Comparison of ENCODE assay signal across 19 cellular contexts in genomic region chr22:38965614-38966378, GRCh38. TPM values are rescaled to one million over a fixed set of nuclear protein-coding genes. Genes with fewer than 3 reads are reported as not detected.
DNase-seq lines count a peak whose midpoint lies in the region; ATAC-seq and TF ChIP-seq lines count a peak whose summit lies in the region.
"Had no signal": no experiment of that assay in that cellular context is flagged by ENCODE, and none has a peak within 500 bp of the region (broad histone marks: within the 10 kb centered on the region; RNA-seq: fewer than 3 reads in every experiment).

No MANE protein-coding gene starts in this region.

- peaks cover 16% of the 10 kb centered on the region for H3K27me3 Mint-ChIP-seq in progenitor cell of endocrine pancreas
- peaks cover 12 to 20% of the 10 kb centered on the region in 2 donors for H3K27me3 Mint-ChIP-seq in stimulated activated naive B cell treated with anti-CD40 and anti-IgM and Interleukin-4, amounts not matched to agents 10 μg/mL and 1 μg/mL and 100 μg/mL, for 72 hours

- CTCF ChIA-PET in HEK293 (lab: Yijun Ruan, JAX) = interaction anchor here (1.2 kb wide), 1 partner anchor 96 kb away, joined by 6 read pairs; no protein-coding TSS in a partner anchor

- H3K9ac ChIP-seq in BLaER1 treated with 17β-estradiol and CSF1 and Interleukin-3, amounts not matched to agents 10 nM and 100 nM = peak overlapping the region in 1 of 11 experiments; percentile 8; a peak in 2 of 22 replicates

- H3K4me3 Mint-ChIP-seq in progenitor cell of endocrine pancreas (ENCODE audit: low read depth) = no peak overlapping the region
- H3K4me3 Mint-ChIP-seq in stimulated activated naive B cell treated with anti-CD40 and anti-IgM and Interleukin-4, amounts not matched to agents 10 μg/mL and 1 μg/mL and 100 μg/mL, for 72 hours = no peak overlapping the region

- H3K4me2 ChIP-seq in BLaER1 treated with 17β-estradiol and CSF1 and Interleukin-3, amounts not matched to agents 10 nM and 100 nM = peak overlapping the region; percentile 54 to 93 (median 78)

- no peak for ATAC-seq in stimulated activated naive B cell treated with anti-CD40 and anti-IgM and Interleukin-4, amounts not matched to agents 10 μg/mL and 1 μg/mL and 100 μg/mL, for 72 hours (replicated peaks)

- no peaks in the 10 kb centered on the region for H3K9me3 Mint-ChIP-seq in progenitor cell of endocrine pancreas (ENCODE audit: low read depth)
- H3K9me3 Mint-ChIP-seq in stimulated activated naive B cell treated with anti-CD40 and anti-IgM and Interleukin-4, amounts not matched to agents 10 μg/mL and 1 μg/mL and 100 μg/mL, for 72 hours = no peaks in the 10 kb centered on the region

- peak overlapping the region in 3 of 11 experiments; percentile 30 to 77 (median 75); a peak in 3 of 22 replicates for H3K27ac ChIP-seq in BLaER1 treated with 17β-estradiol and CSF1 and Interleukin-3, amounts not matched to agents 10 nM and 100 nM
- no peak overlapping the region for H3K27ac ChIP-seq in HEK293 (ENCODE audit: extremely low read depth, low read depth, low read length)
- no peak overlapping the region for H3K27ac ChIP-seq in brain microvascular endothelial cell
- H3K27ac ChIP-seq: SK-N-MC had no signal

- TF ChIP-seq CTCF in HEK293 (tag by site-specific recombination; IDR thresholded peaks at IDR 0.05) = no peak
- no peak for TF ChIP-seq CTCF in progenitor cell of endocrine pancreas (IDR thresholded peaks at IDR 0.05; ENCODE audit: unreplicated experiment)
- no peak for TF ChIP-seq CTCF in brain microvascular endothelial cell (IDR thresholded peaks at IDR 0.05; ENCODE audit: low read depth, low read length, missing control alignments)

- no peaks in the 10 kb centered on the region for H4K20me1 ChIP-seq in BLaER1 treated with 17β-estradiol and CSF1 and Interleukin-3, amounts not matched to agents 10 nM and 100 nM

- POLR2A ChIA-PET in HEK293 (lab: Yijun Ruan, JAX) = no interaction called here

- H3K4me1 ChIP-seq in BLaER1 treated with 17β-estradiol and CSF1 and Interleukin-3, amounts not matched to agents 10 nM and 100 nM = peaks cover 49 to 83% (median 68%) of the 10 kb centered on the region in 10 experiments
- H3K4me1 ChIP-seq in HEK293 (ENCODE audit: control insufficient read depth, insufficient read depth, low read length) = no peaks in the 10 kb centered on the region

- H3K27ac Mint-ChIP-seq in progenitor cell of endocrine pancreas = peak overlapping the region; percentile 13
- no peak overlapping the region for H3K27ac Mint-ChIP-seq in stimulated activated naive B cell treated with anti-CD40 and anti-IgM and Interleukin-4, amounts not matched to agents 10 μg/mL and 1 μg/mL and 100 μg/mL, for 72 hours

- H3K9me3 ChIP-seq in BLaER1 treated with 17β-estradiol and CSF1 and Interleukin-3, amounts not matched to agents 10 nM and 100 nM (replicated peaks in 1 of 11) = no peaks in the 10 kb centered on the region
- H3K9me3 ChIP-seq in HEK293 (ENCODE audit: control insufficient read depth, insufficient read depth, low read depth, low read length) = no peaks in the 10 kb centered on the region

- H3K36me3 Mint-ChIP-seq in progenitor cell of endocrine pancreas (ENCODE audit: insufficient read depth) = no peaks in the 10 kb centered on the region
- no peaks in the 10 kb centered on the region for H3K36me3 Mint-ChIP-seq in stimulated activated naive B cell treated with anti-CD40 and anti-IgM and Interleukin-4, amounts not matched to agents 10 μg/mL and 1 μg/mL and 100 μg/mL, for 72 hours

- in situ Hi-C loops in brain microvascular endothelial cell (cut with HindIII; ENCODE audit: low pct_ligation_motif_present, low sequenced_read_pairs) = no loop called here

- DNase-seq in erythroblast (lab: John Stamatoyannopoulos, UW) (peak; percentile 50 to 67), progenitor cell of endocrine pancreas (ENCODE audit: low spot score, unreplicated experiment) (no peak), hepatic stellate cell (ENCODE audit: low spot score) (no peak), brain microvascular endothelial cell (no peak), superior temporal gyrus (ENCODE audit: extremely low spot score) (no peak)
- DNase-seq in stimulated activated naive B cell treated with anti-CD40 and anti-IgM and Interleukin-4, amounts not matched to agents 10 μg/mL and 1 μg/mL and 100 μg/mL, for 72 hours = no peak
- DNase-seq: C1 segment of cervical spinal cord, DMS79 treated with DMSO at 0.1 percent for 48 hours, GOT3, NCI-H1092 treated with DMSO at 0.1 percent for 48 hours, NCI-H146, NCI-H2227 treated with DMSO at 0.1 percent for 48 hours, NCI-H510A treated with DMSO at 0.1 percent for 48 hours, NCI-H774, SHP77 had no signal

- peaks cover 5% of the 10 kb centered on the region for H3K4me1 Mint-ChIP-seq in progenitor cell of endocrine pancreas (ENCODE audit: low read depth)
- peaks cover 9 to 18% of the 10 kb centered on the region in 2 donors for H3K4me1 Mint-ChIP-seq in stimulated activated naive B cell treated with anti-CD40 and anti-IgM and Interleukin-4, amounts not matched to agents 10 μg/mL and 1 μg/mL and 100 μg/mL, for 72 hours

- H3K27me3 ChIP-seq in BLaER1 treated with 17β-estradiol and CSF1 and Interleukin-3, amounts not matched to agents 10 nM and 100 nM = no peaks in the 10 kb centered on the region; a peak in 1 of 22 replicates
- H3K27me3 ChIP-seq in brain microvascular endothelial cell (replicated peaks) = no peaks in the 10 kb centered on the region

- TF ChIP-seq POLR2A in erythroblast (IDR thresholded peaks at IDR 0.05; ENCODE audit: low read length) = no peak

- H3K36me3 ChIP-seq in BLaER1 treated with 17β-estradiol and CSF1 and Interleukin-3, amounts not matched to agents 10 nM and 100 nM = no peaks in the 10 kb centered on the region
- H3K36me3 ChIP-seq in HEK293 (ENCODE audit: control insufficient read depth in 2 of 2, insufficient read depth in 1 of 2, low read length in 2 of 2) = no peaks in the 10 kb centered on the region
- H3K36me3 ChIP-seq in brain microvascular endothelial cell (replicated peaks) = no peaks in the 10 kb centered on the region

- H3K4me3 ChIP-seq in BLaER1 treated with 17β-estradiol and CSF1 and Interleukin-3, amounts not matched to agents 10 nM and 100 nM = no peak overlapping the region
- H3K4me3 ChIP-seq in HEK293 (ENCODE audit: low read depth, low read length) (no peak overlapping the region), brain microvascular endothelial cell (ENCODE audit: low read depth, low read length) (no peak overlapping the region)
- H3K4me3 ChIP-seq: SK-N-MC had no signal

TF ChIP-seq in HEK293, 187 proteins besides CTCF, POLR2A, EP300 and RAD21:
- no peak for TF ChIP-seq AEBP2 (tag by site-specific recombination; IDR thresholded peaks at IDR 0.05; ENCODE audit: borderline replicate concordance)
- peak; percentile 57 for TF ChIP-seq ZNF341 (tag by site-specific recombination; IDR thresholded peaks at IDR 0.05; ENCODE audit: low read depth)

RNA-seq across cellular contexts. Expression of gene APOBEC3A, which starts 8.4 kb away (rescaled TPM):
- total RNA-seq in progenitor cell of endocrine pancreas = not detected in 2 replicates
- total RNA-seq: OCI-LY7 had no signal

RNA-seq across cellular contexts. Expression of gene APOBEC3B, which starts 16.4 kb away (rescaled TPM):
- 10.1 and 12.6 TPM in 2 replicates for total RNA-seq in progenitor cell of endocrine pancreas

RNA-seq across cellular contexts. Expression of gene APOBEC3C, which starts 48.3 kb away (rescaled TPM):
- total RNA-seq in progenitor cell of endocrine pancreas = 4.2 and 7.0 TPM in 2 replicates

RNA-seq across cellular contexts. Expression of gene APOBEC3D, which starts 55.1 kb away (rescaled TPM):
- 2.0 and 2.4 TPM in 2 replicates for total RNA-seq in progenitor cell of endocrine pancreas

Comparison
In these comparisons a context has a peak if more than half of its experiments do, and no peak if none do; other contexts are left out.
1. DNase-seq: peak in erythroblast (2 of 2); none in progenitor cell of endocrine pancreas (single experiment), hepatic stellate cell (single experiment), brain microvascular endothelial cell (single experiment), superior temporal gyrus (single experiment) and stimulated activated naive B cell treated with anti-CD40 and anti-IgM and Interleukin-4, amounts not matched to agents 10 μg/mL and 1 μg/mL and 100 μg/mL, for 72 hours (single experiment).